ENCODE assay signal across 10 cellular contexts in genomic region chr1:197481101-197481500, GRCh38.
DNase-seq lines count a peak whose midpoint lies in the region; ATAC-seq lines count a peak whose summit lies in the region.
"Had no signal": no experiment of that assay in that cellular context is flagged by ENCODE, and none has a peak within 500 bp of the region (broad histone marks: within the 10 kb centered on the region; RNA-seq: fewer than 3 reads in every experiment).

No MANE protein-coding gene starts in this region.

- no peak overlapping the region for H3K4me3 Mint-ChIP-seq in central memory CD8-positive, alpha-beta T cell

- no peak overlapping the region for H3K27ac Mint-ChIP-seq in central memory CD8-positive, alpha-beta T cell (ENCODE audit: low read depth)

- H3K4me1 Mint-ChIP-seq in central memory CD8-positive, alpha-beta T cell: peaks cover 6% of the 10 kb centered on the region

- H3K36me3 Mint-ChIP-seq in central memory CD8-positive, alpha-beta T cell (ENCODE audit: insufficient read depth): peaks cover 1% of the 10 kb centered on the region

- ATAC-seq in central memory CD8-positive, alpha-beta T cell (replicated peaks; ENCODE audit: extremely low read depth, poor library complexity, severe bottlenecking): peak; percentile 56
- ATAC-seq in HG02938 (IDR thresholded peaks at IDR 0.05; ENCODE audit: unreplicated experiment): no peak

- H3K27me3 Mint-ChIP-seq in central memory CD8-positive, alpha-beta T cell: peaks cover 10% of the 10 kb centered on the region

- H3K9me3 Mint-ChIP-seq in central memory CD8-positive, alpha-beta T cell: no peaks in the 10 kb centered on the region

- DNase-seq in AG20443 (ENCODE audit: low spot score): peak; percentile 16
- peak; percentile 9 for DNase-seq in Daoy (ENCODE audit: low read depth)
- peak; percentile 20 for DNase-seq in LHCN-M2 (ENCODE audit: low read depth)
- DNase-seq in central memory CD8-positive, alpha-beta T cell (ENCODE audit: low spot score in 2 of 2): no peak
- no peak for DNase-seq in C1 segment of cervical spinal cord (lab: John Stamatoyannopoulos, UW)
- DNase-seq in amniotic stem cell (lab: John Stamatoyannopoulos, UW): no peak
- DNase-seq in T-helper 9 cell: no peak
- DNase-seq: NCI-H1048, PC-9 had no signal

Comparison
In these comparisons a context has a peak if more than half of its experiments do, and no peak if none do; other contexts are left out.
1. DNase-seq: peak in AG20443 (single experiment), Daoy (single experiment) and LHCN-M2 (single experiment); none in central memory CD8-positive, alpha-beta T cell (0 of 2), C1 segment of cervical spinal cord (0 of 14), amniotic stem cell (single experiment) and T-helper 9 cell (single experiment).